In the genomic region with DNA sequence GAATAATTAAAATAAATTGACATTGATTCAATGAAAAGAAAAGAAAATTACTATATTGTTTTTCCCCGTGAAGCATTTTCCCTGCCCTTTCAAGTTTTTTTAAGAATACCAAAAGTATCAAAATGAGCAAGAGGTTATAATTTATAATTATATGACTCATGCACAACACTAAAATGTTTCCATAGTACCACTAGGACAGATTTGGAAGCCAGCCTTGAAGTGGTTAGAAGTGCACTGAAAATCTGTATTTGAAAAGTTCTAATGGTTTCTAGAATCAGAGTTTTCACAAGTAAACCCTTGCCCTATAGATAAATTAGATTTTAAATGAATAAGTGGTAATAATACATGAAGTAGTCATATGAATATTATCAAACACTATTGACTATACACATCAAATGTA, we compare ENCODE assay signal across 23 cellular contexts.
A peak's percentile ranks its signal among the peaks of the same experiment; 100 is the strongest.
DNase-seq lines count a peak whose midpoint lies in the region; ATAC-seq and TF ChIP-seq lines count a peak whose summit lies in the region.
"Had no signal": no experiment of that assay in that cellular context is flagged by ENCODE, and none has a peak within 500 bp of the region (broad histone marks: within the 10 kb centered on the region; RNA-seq: fewer than 3 reads in every experiment).

No MANE protein-coding gene starts in this region.

- CTCF ChIA-PET in activated CD4-positive, alpha-beta T cell treated with anti-CD3 and anti-CD28 coated beads for 36 hours (lab: Charles Lee) = no interaction called here
- CTCF ChIA-PET in activated CD4-positive, alpha-beta T cell treated with anti-CD3 and anti-CD28 coated beads, Interleukin-2, amount 10 ng/mL, durations not matched to agents 7 days and 5 days (lab: Charles Lee) = no interaction called here
- CTCF ChIA-PET in MCF 10A (lab: Yijun Ruan, JAX) = no interaction called here

- no peaks in the 10 kb centered on the region for H3K4me1 ChIP-seq in breast epithelium
- no peaks in the 10 kb centered on the region for H3K4me1 ChIP-seq in mucosa of descending colon (ENCODE audit: low read depth)
- H3K4me1 ChIP-seq: Caco-2, HAP-1 had no signal

- no peak for TF ChIP-seq POLR2A in breast epithelium (IDR thresholded peaks at IDR 0.05)

- H3K4me3 ChIP-seq in breast epithelium (no peak overlapping the region), mucosa of descending colon (no peak overlapping the region)
- H3K4me3 ChIP-seq: BLaER1, GM12878, HAP-1 had no signal

- peak; percentile 33 for ATAC-seq in activated CD4-positive, alpha-beta T cell treated with anti-CD3 and anti-CD28 coated beads for 36 hours
- ATAC-seq in stimulated activated naive CD8-positive, alpha-beta T cell treated with anti-CD3 and anti-CD28 coated beads, Interleukin-15, Interleukin-2, amounts not matched to agents 100 U/mL and 50 U/mL, for 24 hours = peak; percentile 55
- ATAC-seq in mucosa of descending colon (no peak), HG03469 (IDR thresholded peaks at IDR 0.05; ENCODE audit: unreplicated experiment) (no peak)
- ATAC-seq: CD8-positive, alpha-beta T cell; GM12878 had no signal

- H3K4me3 Mint-ChIP-seq in activated CD4-positive, alpha-beta T cell treated with anti-CD3 and anti-CD28 coated beads for 36 hours = no peak overlapping the region
- H3K4me3 Mint-ChIP-seq in activated CD4-positive, alpha-beta T cell treated with anti-CD3 and anti-CD28 coated beads, Interleukin-2, amount 10 ng/mL, durations not matched to agents 7 days and 5 days = no peak overlapping the region
- H3K4me3 Mint-ChIP-seq in MCF 10A (ENCODE audit: unreplicated experiment) = no peak overlapping the region
- no peak overlapping the region for H3K4me3 Mint-ChIP-seq in progenitor cell of endocrine pancreas (ENCODE audit: low read depth)
- H3K4me3 Mint-ChIP-seq: B cell; CD4-positive, CD25-positive, alpha-beta regulatory T cell; CD8-positive, alpha-beta T cell; HFFc6 had no signal

- H3K27me3 Mint-ChIP-seq in activated CD4-positive, alpha-beta T cell treated with anti-CD3 and anti-CD28 coated beads for 36 hours = peaks cover 7% of the 10 kb centered on the region
- H3K27me3 Mint-ChIP-seq in activated CD4-positive, alpha-beta T cell treated with anti-CD3 and anti-CD28 coated beads, Interleukin-2, amount 10 ng/mL, durations not matched to agents 7 days and 5 days = peaks cover 2% of the 10 kb centered on the region
- H3K27me3 Mint-ChIP-seq in MCF 10A (ENCODE audit: insufficient read depth, unreplicated experiment) (no peaks in the 10 kb centered on the region), progenitor cell of endocrine pancreas (peaks cover 3% of the 10 kb centered on the region)

- TF ChIP-seq CTCF in MCF 10A (IDR thresholded peaks at IDR 0.05; ENCODE audit: unreplicated experiment) (no peak), breast epithelium (IDR thresholded peaks at IDR 0.05) (no peak), mucosa of descending colon (IDR thresholded peaks at IDR 0.05) (no peak), progenitor cell of endocrine pancreas (IDR thresholded peaks at IDR 0.05; ENCODE audit: unreplicated experiment) (no peak)

- DNase-seq in activated CD4-positive, alpha-beta T cell treated with anti-CD3 and anti-CD28 coated beads for 36 hours = no peak
- no peak for DNase-seq in activated CD4-positive, alpha-beta T cell treated with anti-CD3 and anti-CD28 coated beads, Interleukin-2, amount 10 ng/mL, durations not matched to agents 7 days and 5 days
- DNase-seq in MCF 10A (ENCODE audit: unreplicated experiment) = peak; percentile 14
- DNase-seq in breast epithelium (ENCODE audit: low spot score in 2 of 2) = no peak
- DNase-seq in stimulated activated naive CD8-positive, alpha-beta T cell treated with anti-CD3 and anti-CD28 coated beads, Interleukin-15, Interleukin-2, amounts not matched to agents 100 U/mL and 50 U/mL, for 24 hours = no peak
- no peak for DNase-seq in mucosa of descending colon
- no peak for DNase-seq in progenitor cell of endocrine pancreas (ENCODE audit: low spot score, unreplicated experiment)
- DNase-seq: Caco-2; CD4-positive, CD25-positive, alpha-beta regulatory T cell; CD8-positive, alpha-beta T cell; DMS 273 treated with DMSO at 0.1 percent for 48 hours; DMS79; EL; GDM1; GOT3; HFFc6 had no signal

- H3K36me3 ChIP-seq in breast epithelium (no peaks in the 10 kb centered on the region), mucosa of descending colon (ENCODE audit: low read depth) (no peaks in the 10 kb centered on the region)
- H3K36me3 ChIP-seq: BLaER1, HAP-1 had no signal

- BruUV-seq in MCF 10A (replicated peaks; lab: Mats Ljungman, UMichigan) = no TSS peak

- no peak overlapping the region for H3K27ac Mint-ChIP-seq in activated CD4-positive, alpha-beta T cell treated with anti-CD3 and anti-CD28 coated beads for 36 hours
- no peak overlapping the region for H3K27ac Mint-ChIP-seq in activated CD4-positive, alpha-beta T cell treated with anti-CD3 and anti-CD28 coated beads, Interleukin-2, amount 10 ng/mL, durations not matched to agents 7 days and 5 days
- H3K27ac Mint-ChIP-seq in MCF 10A (ENCODE audit: low read depth, unreplicated experiment) (no peak overlapping the region), progenitor cell of endocrine pancreas (no peak overlapping the region)
- H3K27ac Mint-ChIP-seq: B cell; CD4-positive, CD25-positive, alpha-beta regulatory T cell; CD8-positive, alpha-beta T cell; HFFc6 had no signal

- POLR2A ChIA-PET in activated CD4-positive, alpha-beta T cell treated with anti-CD3 and anti-CD28 coated beads for 36 hours (lab: Charles Lee) = no interaction called here
- POLR2A ChIA-PET in activated CD4-positive, alpha-beta T cell treated with anti-CD3 and anti-CD28 coated beads, Interleukin-2, amount 10 ng/mL, durations not matched to agents 7 days and 5 days (lab: Charles Lee) = no interaction called here
- POLR2A ChIA-PET in MCF 10A (lab: Yijun Ruan, JAX) = interaction anchor here (0.7 kb wide), 1 partner anchor 307 kb away, joined by 3 read pairs; no protein-coding TSS in a partner anchor

- H3K36me3 Mint-ChIP-seq in activated CD4-positive, alpha-beta T cell treated with anti-CD3 and anti-CD28 coated beads for 36 hours (ENCODE audit: low read depth) = no peaks in the 10 kb centered on the region
- no peaks in the 10 kb centered on the region for H3K36me3 Mint-ChIP-seq in activated CD4-positive, alpha-beta T cell treated with anti-CD3 and anti-CD28 coated beads, Interleukin-2, amount 10 ng/mL, durations not matched to agents 7 days and 5 days (ENCODE audit: low read depth)
- H3K36me3 Mint-ChIP-seq in MCF 10A (ENCODE audit: insufficient read depth, unreplicated experiment) (no peaks in the 10 kb centered on the region), progenitor cell of endocrine pancreas (ENCODE audit: insufficient read depth) (no peaks in the 10 kb centered on the region)
- H3K36me3 Mint-ChIP-seq: CD4-positive, CD25-positive, alpha-beta regulatory T cell; CD8-positive, alpha-beta T cell had no signal

- intact Hi-C loops in activated CD4-positive, alpha-beta T cell treated with anti-CD3 and anti-CD28 coated beads for 36 hours (cut with DNase I, micrococcal nuclease) = no loop called here
- intact Hi-C loops in MCF 10A (cut with micrococcal nuclease) = no loop called here
- intact Hi-C loops in breast epithelium (cut with DNase I; ENCODE audit: low total_unique reads) = no loop called here
- intact Hi-C loops in mucosa of descending colon (cut with DNase I, micrococcal nuclease) = no loop called here

- H3K4me1 Mint-ChIP-seq in activated CD4-positive, alpha-beta T cell treated with anti-CD3 and anti-CD28 coated beads for 36 hours = no peaks in the 10 kb centered on the region
- H3K4me1 Mint-ChIP-seq in activated CD4-positive, alpha-beta T cell treated with anti-CD3 and anti-CD28 coated beads, Interleukin-2, amount 10 ng/mL, durations not matched to agents 7 days and 5 days = no peaks in the 10 kb centered on the region
- H3K4me1 Mint-ChIP-seq in MCF 10A (ENCODE audit: insufficient read depth, unreplicated experiment) (peaks cover 14% of the 10 kb centered on the region), progenitor cell of endocrine pancreas (ENCODE audit: low read depth) (no peaks in the 10 kb centered on the region)
- H3K4me1 Mint-ChIP-seq: B cell; CD4-positive, CD25-positive, alpha-beta regulatory T cell had no signal

- H3K9me3 ChIP-seq in breast epithelium (no peaks in the 10 kb centered on the region), mucosa of descending colon (no peaks in the 10 kb centered on the region)
- H3K9me3 ChIP-seq: BLaER1, Caco-2, HAP-1 had no signal

- H3K27me3 ChIP-seq in breast epithelium = no peaks in the 10 kb centered on the region
- H3K27me3 ChIP-seq: BLaER1 had no signal

- no peak overlapping the region for H3K27ac ChIP-seq in breast epithelium
- H3K27ac ChIP-seq: 22Rv1, BLaER1, C4-2B had no signal

- H3K9me3 Mint-ChIP-seq in activated CD4-positive, alpha-beta T cell treated with anti-CD3 and anti-CD28 coated beads for 36 hours (ENCODE audit: low read depth) = peaks cover 2% of the 10 kb centered on the region
- H3K9me3 Mint-ChIP-seq in activated CD4-positive, alpha-beta T cell treated with anti-CD3 and anti-CD28 coated beads, Interleukin-2, amount 10 ng/mL, durations not matched to agents 7 days and 5 days = peaks cover 2% of the 10 kb centered on the region
- peaks cover 7% of the 10 kb centered on the region for H3K9me3 Mint-ChIP-seq in MCF 10A (ENCODE audit: unreplicated experiment)
- H3K9me3 Mint-ChIP-seq in progenitor cell of endocrine pancreas (ENCODE audit: low read depth) = peaks cover 3% of the 10 kb centered on the region
- H3K9me3 Mint-ChIP-seq: HFFc6 had no signal

Comparison
In these comparisons a context has a peak if more than half of its experiments do, and no peak if none do; other contexts are left out.
1. ATAC-seq: peak in activated CD4-positive, alpha-beta T cell treated with anti-CD3 and anti-CD28 coated beads for 36 hours (single experiment) and stimulated activated naive CD8-positive, alpha-beta T cell treated with anti-CD3 and anti-CD28 coated beads, Interleukin-15, Interleukin-2, amounts not matched to agents 100 U/mL and 50 U/mL, for 24 hours (single experiment); none in mucosa of descending colon (single experiment) and HG03469 (single experiment).